ENCODE assay signal across 7 cellular contexts in genomic region chr13:52869050-52869449, GRCh38. TPM values are rescaled to one million over a fixed set of nuclear protein-coding genes. Genes with fewer than 3 reads are reported as not detected.
"Had no signal": no experiment of that assay in that cellular context is flagged by ENCODE, and none has a peak within 500 bp of the region (broad histone marks: within the 10 kb centered on the region; RNA-seq: fewer than 3 reads in every experiment).

No MANE protein-coding gene starts in this region.

- H2AFZ ChIP-seq: GM23338 had no signal

- DNase-seq: H9, HCEC 1CT, IMR-90, KG1 had no signal

- ATAC-seq: GM23338, K562 had no signal

- H3K4me2 ChIP-seq: GM23338 had no signal

- H3K4me3 ChIP-seq: GM23338, K562 had no signal

RNA-seq across cellular contexts. Expression of gene PCDH8, which starts 20.6 kb away (rescaled TPM):
- total RNA-seq: HT-29, IMR-90, K562 had no signal
